Comparison of ENCODE assay signal across 8 cellular contexts in the genomic region with DNA sequence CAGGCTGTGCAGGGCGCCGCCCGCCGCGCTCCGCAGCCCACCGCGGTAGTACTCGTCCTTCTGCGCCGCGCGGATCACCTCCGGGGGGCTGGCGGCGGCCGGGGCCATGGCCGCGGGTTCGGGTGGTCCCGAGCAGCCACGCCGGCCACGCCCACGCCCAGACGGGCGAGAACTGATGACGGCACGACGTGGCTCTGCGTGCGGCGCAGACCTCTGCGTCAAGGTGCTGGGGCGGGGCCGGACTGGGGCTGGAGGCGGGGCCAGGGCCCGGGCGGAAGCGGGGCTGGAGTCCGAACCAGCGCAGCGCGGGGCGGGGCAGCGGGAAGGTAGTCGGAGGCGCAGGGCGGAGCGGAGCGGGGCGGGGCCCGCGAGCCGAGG. TPM values are rescaled to one million over a fixed set of nuclear protein-coding genes. Genes with fewer than 3 reads are reported as not detected.
DNase-seq lines count a peak whose midpoint lies in the region; ATAC-seq and TF ChIP-seq lines count a peak whose summit lies in the region.

A gene (minus strand): TSS at position 170 of the 378 bp plus-strand sequence. CDS start 62 bp downstream, at position 108.

- H3K27me3 Mint-ChIP-seq in activated CD4-positive, alpha-beta T cell treated with anti-CD3 and anti-CD28 coated beads for 36 hours: no peaks in the 10 kb centered on the region
- no peaks in the 10 kb centered on the region for H3K27me3 Mint-ChIP-seq in chondrocyte (ENCODE audit: low read depth)

- no peaks in the 10 kb centered on the region for H3K9me3 Mint-ChIP-seq in activated CD4-positive, alpha-beta T cell treated with anti-CD3 and anti-CD28 coated beads for 36 hours (ENCODE audit: low read depth)
- H3K9me3 Mint-ChIP-seq in chondrocyte (ENCODE audit: low read depth): no peaks in the 10 kb centered on the region

- TF ChIP-seq CTCF in chondrocyte (IDR thresholded peaks at IDR 0.05) (no peak), kidney epithelial cell (IDR thresholded peaks at IDR 0.05; ENCODE audit: insufficient read depth, low read length, poor library complexity, severe bottlenecking) (no peak)

- CTCF ChIA-PET in activated CD4-positive, alpha-beta T cell treated with anti-CD3 and anti-CD28 coated beads for 36 hours (lab: Charles Lee): interaction anchor here (0.7 to 1.8 kb wide), 3 partner anchors 135 to 457 kb away, joined by 3 to 9 read pairs (median 4); no protein-coding TSS in a partner anchor

- peak within 1 kb of the TSS; percentile 83 for H3K4me3 Mint-ChIP-seq in activated CD4-positive, alpha-beta T cell treated with anti-CD3 and anti-CD28 coated beads for 36 hours
- H3K4me3 Mint-ChIP-seq in chondrocyte (ENCODE audit: unreplicated experiment): peak within 1 kb of the TSS; percentile 82

- H3K36me3 ChIP-seq in kidney epithelial cell (ENCODE audit: control insufficient read depth, insufficient read depth, low read length): no peaks in the 10 kb centered on the region

- peak within 1 kb of the TSS; percentile 77 for H3K4me3 ChIP-seq in kidney epithelial cell (ENCODE audit: low read depth, low read length)

- peak within 1 kb of the TSS; percentile 85 for H3K27ac Mint-ChIP-seq in activated CD4-positive, alpha-beta T cell treated with anti-CD3 and anti-CD28 coated beads for 36 hours
- H3K27ac Mint-ChIP-seq in chondrocyte (ENCODE audit: unreplicated experiment): peak within 1 kb of the TSS; percentile 74

- peak; percentile 77 for ATAC-seq in HG03439 (IDR thresholded peaks at IDR 0.05; ENCODE audit: unreplicated experiment)
- ATAC-seq in activated CD4-positive, alpha-beta T cell treated with anti-CD3 and anti-CD28 coated beads for 36 hours: peak; percentile 89

- H3K27me3 ChIP-seq in kidney epithelial cell (ENCODE audit: control insufficient read depth, insufficient read depth, low read length): peaks cover 4% of the 10 kb centered on the region

- DNase-seq in Ammon's horn (ENCODE audit: low spot score) (peak; percentile 97), GM19238 (ENCODE audit: insufficient read length, low spot score) (peak; percentile 98), NCI-H524 (lab: John Stamatoyannopoulos, UW) (peak; percentile 83 to 92), chondrocyte (ENCODE audit: low spot score) (peak; percentile 99), kidney epithelial cell (ENCODE audit: low read depth) (peak; percentile 74)
- DNase-seq in activated CD4-positive, alpha-beta T cell treated with anti-CD3 and anti-CD28 coated beads for 36 hours: peak; percentile 100
- DNase-seq in stimulated activated CD4-positive, alpha-beta T cell treated with anti-CD3 and anti-CD28 coated beads, Interleukin-15, amount 100 ng/mL, for 24 hours: peak; percentile 100

- H3K4me1 Mint-ChIP-seq in activated CD4-positive, alpha-beta T cell treated with anti-CD3 and anti-CD28 coated beads for 36 hours: peaks cover 38% of the 10 kb centered on the region
- H3K4me1 Mint-ChIP-seq in chondrocyte (ENCODE audit: low read depth): peaks cover 18% of the 10 kb centered on the region

- peaks cover 10% of the 10 kb centered on the region for H3K36me3 Mint-ChIP-seq in activated CD4-positive, alpha-beta T cell treated with anti-CD3 and anti-CD28 coated beads for 36 hours (ENCODE audit: low read depth)
- H3K36me3 Mint-ChIP-seq in chondrocyte (ENCODE audit: low read depth): peaks cover 4% of the 10 kb centered on the region

- intact Hi-C loops in activated CD4-positive, alpha-beta T cell treated with anti-CD3 and anti-CD28 coated beads for 36 hours (cut with DNase I, micrococcal nuclease): loop anchor here (1.0 to 5.0 kb wide), 10 partner anchors 114 to 1488 kb away; a partner anchor contains a TSS

- POLR2A ChIA-PET in activated CD4-positive, alpha-beta T cell treated with anti-CD3 and anti-CD28 coated beads for 36 hours (lab: Charles Lee): interaction anchor here (0.9 kb wide), 1 partner anchor 134 kb away, joined by 3 read pairs; no protein-coding TSS in a partner anchor

RNA-seq across cellular contexts. Expression of the gene that starts here (rescaled TPM):
- 10 to 100 TPM; 15.1 to 17.7 TPM for total RNA-seq in activated CD4-positive, alpha-beta T cell treated with anti-CD3 and anti-CD28 coated beads for 36 hours
- total RNA-seq in chondrocyte: 20.6 to 33.0 TPM (median 23.4 TPM) in 3 replicates
- 48.1 and 50.4 TPM in 2 replicates for total RNA-seq in kidney epithelial cell

Comparison
In these comparisons a context has a peak if more than half of its experiments do, and no peak if none do; other contexts are left out.
1. Peak in every context shown above with its lines: DNase-seq, ATAC-seq and H3K4me3 ChIP-seq.